ENCODE assay signal across 2 cellular contexts in genomic region chr13:107832521-107833095, GRCh38.
TF ChIP-seq lines count a peak whose summit lies in the region.

No MANE protein-coding gene starts in this region.

TF ChIP-seq in IMR-90, 13 proteins besides CTCF, POLR2A, EP300 and RAD21:
- no peak for TF ChIP-seq RCOR1 (IDR thresholded peaks at IDR 0.05; ENCODE audit: insufficient replicate concordance, low read length)
- TF ChIP-seq ELK1 (IDR thresholded peaks at IDR 0.05; ENCODE audit: borderline replicate concordance, low read depth, low read length), result no peak
- TF ChIP-seq BHLHE40 (IDR thresholded peaks at IDR 0.05; ENCODE audit: low read depth, low read length), result no peak
- TF ChIP-seq USF2 (IDR thresholded peaks at IDR 0.05; ENCODE audit: low read depth, low read length), result no peak
- TF ChIP-seq FOS (IDR thresholded peaks at IDR 0.05; ENCODE audit: low read depth, low read length), result no peak
- TF ChIP-seq RFX5 (IDR thresholded peaks at IDR 0.05; ENCODE audit: low read depth, low read length), result no peak
- TF ChIP-seq SMC3 (IDR thresholded peaks at IDR 0.05; ENCODE audit: low read depth, low read length), result no peak
- no peak for TF ChIP-seq MXI1 (IDR thresholded peaks at IDR 0.05; ENCODE audit: borderline replicate concordance, low read depth, low read length)
- TF ChIP-seq MAZ (IDR thresholded peaks at IDR 0.05; ENCODE audit: borderline replicate concordance, low read depth, low read length), result no peak
- no peak for TF ChIP-seq MAFK (IDR thresholded peaks at IDR 0.05; ENCODE audit: low read depth, low read length)
- no peak for TF ChIP-seq CHD1 (IDR thresholded peaks at IDR 0.05; ENCODE audit: low read depth, low read length)
- no peak for TF ChIP-seq CEBPB (IDR thresholded peaks at IDR 0.05; ENCODE audit: low read depth, low read length)
- TF ChIP-seq NFE2L2 (IDR thresholded peaks at IDR 0.05; ENCODE audit: low read depth, low read length), result no peak

TF ChIP-seq in H1, 55 proteins besides CTCF, POLR2A, EP300 and RAD21:
- TF ChIP-seq CEBPB (IDR thresholded peaks at IDR 0.05; ENCODE audit: low read depth, low read length), result peak; percentile 44; the same call in 1 of the 2 replicates
- TF ChIP-seq POLR2AphosphoS5 (IDR thresholded peaks at IDR 0.05; ENCODE audit: low read depth, low read length), result no peak
